In genomic region chr7:47285860-47286491, GRCh38 we compare ENCODE assay signal across 13 cellular contexts.
A peak's percentile ranks its signal among the peaks of the same experiment; 100 is the strongest.
DNase-seq lines count a peak whose midpoint lies in the region; ATAC-seq, FAIRE-seq and TF ChIP-seq lines count a peak whose summit lies in the region.
"Had no signal": no experiment of that assay in that cellular context is flagged by ENCODE, and none has a peak within 500 bp of the region (broad histone marks: within the 10 kb centered on the region; RNA-seq: fewer than 3 reads in every experiment).

No MANE protein-coding gene starts in this region.

- DNase-seq in AG10803 (ENCODE audit: low read depth) (peak; percentile 98), SK-N-SH (peak; percentile 85), fibroblast of the aortic adventitia (ENCODE audit: low read depth) (peak; percentile 19), pancreas (no peak), SW480 (ENCODE audit: low spot score) (no peak), RKO (ENCODE audit: low spot score) (no peak)
- DNase-seq in stimulated activated CD4-positive, alpha-beta T cell treated with anti-CD3 and anti-CD28 coated beads, Interleukin-4, amount 100 ng/mL, for 24 hours: no peak
- DNase-seq: activated CD4-positive, alpha-beta memory T cell treated with anti-CD3 and anti-CD28 coated beads for 36 hours; effector CD8-positive, alpha-beta T cell; NCI-H1436; stimulated activated naive CD4-positive, alpha-beta T cell treated with Interleukin-2 at 50 U/mL for 16 hours; T-cell had no signal

- H3K9ac ChIP-seq in SK-N-SH: no peak overlapping the region

- peak in 3 of 4 donors; percentile 27 to 38 (median 36) for ATAC-seq in pancreas
- ATAC-seq in GM18517 (IDR thresholded peaks at IDR 0.05; ENCODE audit: unreplicated experiment): no peak
- ATAC-seq: T-cell had no signal

- peaks cover 81 to 83% of the 10 kb centered on the region in 2 experiments for H3K36me3 ChIP-seq in SK-N-SH (replicated peaks in 1 of 2; ENCODE audit: control insufficient read depth in 1 of 2, insufficient read depth in 2 of 2, low read length in 1 of 2)
- peaks cover 0 to 82% (median 36%) of the 10 kb centered on the region in 3 donors for H3K36me3 ChIP-seq in pancreas

- H2AFZ ChIP-seq in SK-N-SH (ENCODE audit: low read depth): no peak overlapping the region

- FAIRE-seq in pancreas (lab: Jason Lieb, UNC): no peak

- peaks cover 15% of the 10 kb centered on the region for H3F3A ChIP-seq in SK-N-SH (replicated peaks; ENCODE audit: insufficient read depth)

- CTCF ChIA-PET in SK-N-SH (lab: Yijun Ruan, JAX): interaction anchor here (1.2 to 6.0 kb wide), 4 partner anchors 20 to 533 kb away, joined by 8 to 51 read pairs (median 8); no protein-coding TSS in a partner anchor

- WGBS in SK-N-SH (ENCODE audit: low lambda C conversion rate): 35% methylated on average over 9 of the region's 9 CpGs
- WGBS in pancreas, 2 donors: 88 to 91% methylated on average over 9 of the region's 9 CpGs

- no peaks in the 10 kb centered on the region for H3K79me2 ChIP-seq in SK-N-SH (ENCODE audit: insufficient read depth)

- peak overlapping the region; percentile 3; the same call in 1 of the 2 replicates for H3K4me2 ChIP-seq in SK-N-SH

- peak; percentile 62 to 88; a peak in 3 of 4 replicates for TF ChIP-seq EP300 in SK-N-SH (IDR thresholded peaks at IDR 0.05; ENCODE audit: borderline replicate concordance in 1 of 2, low read depth in 1 of 2, low read length in 1 of 2)

- peak; percentile 76 for TF ChIP-seq CTCF in AG10803 (conservative IDR thresholded peaks at IDR 0.05; ENCODE audit: low read length)
- TF ChIP-seq CTCF in SK-N-SH (IDR thresholded peaks at IDR 0.05): peak; percentile 47
- TF ChIP-seq CTCF in fibroblast of the aortic adventitia (IDR thresholded peaks at IDR 0.05; ENCODE audit: insufficient read depth, low read length): no peak
- TF ChIP-seq CTCF in pancreas (IDR thresholded peaks at IDR 0.05): no peak

- peaks cover 4 to 20% of the 10 kb centered on the region in 2 experiments; a peak in 3 of 4 replicates for H3K4me1 ChIP-seq in SK-N-SH (ENCODE audit: control insufficient read depth in 1 of 2, insufficient read depth in 2 of 2, low read depth in 1 of 2, low read length in 1 of 2)
- no peaks in the 10 kb centered on the region for H3K4me1 ChIP-seq in pancreas

- intact Hi-C loops in pancreas (cut with DNase I): no loop called here

- POLR2A ChIA-PET in SK-N-SH (lab: Yijun Ruan, JAX): interaction anchor here (1.2 kb wide), 1 partner anchor 39 kb away, joined by 3 read pairs; no protein-coding TSS in a partner anchor

- H3K4me3 ChIP-seq in AG10803 (ENCODE audit: low read length): no peak overlapping the region
- no peak overlapping the region for H3K4me3 ChIP-seq in SK-N-SH (ENCODE audit: low read depth in 2 of 2, low read length in 1 of 2)
- no peak overlapping the region for H3K4me3 ChIP-seq in fibroblast of the aortic adventitia (ENCODE audit: low read depth, low read length)
- H3K4me3 ChIP-seq in pancreas: no peak overlapping the region

- H3K9me3 ChIP-seq in SK-N-SH (no peaks in the 10 kb centered on the region), pancreas (no peaks in the 10 kb centered on the region)

- peak; percentile 33 for TF ChIP-seq RAD21 in SK-N-SH (IDR thresholded peaks at IDR 0.05; ENCODE audit: low read length)

- no peaks in the 10 kb centered on the region for H3K9me2 ChIP-seq in SK-N-SH

- no peaks in the 10 kb centered on the region for H4K20me1 ChIP-seq in SK-N-SH (ENCODE audit: insufficient read depth)

- H3K27ac ChIP-seq in SK-N-SH (ENCODE audit: low read depth in 2 of 2, low read length in 1 of 2) (peak overlapping the region; percentile 77 to 80), pancreas (no peak overlapping the region)

- H3K27me3 ChIP-seq in SK-N-SH (ENCODE audit: insufficient read depth): no peaks in the 10 kb centered on the region
- H3K27me3 ChIP-seq in pancreas: no peaks in the 10 kb centered on the region

TF ChIP-seq in SK-N-SH, 30 proteins besides CTCF, POLR2A, EP300 and RAD21 (continues in another document):
- no peak for TF ChIP-seq ZBTB33 (IDR thresholded peaks at IDR 0.05; ENCODE audit: borderline replicate concordance, low read depth)
- TF ChIP-seq POLR2AphosphoS5 (IDR thresholded peaks at IDR 0.05; ENCODE audit: low read depth, low read length): peak; percentile 83
- no peak for TF ChIP-seq ELF1 (IDR thresholded peaks at IDR 0.05)
- TF ChIP-seq JUND (IDR thresholded peaks at IDR 0.05): no peak; the same call in 1 of the 2 replicates
- peak; percentile 67 for TF ChIP-seq PBX3 (IDR thresholded peaks at IDR 0.05)
- 0 out of 2 replicates have a peak, but pooled peaks have one; percentile 6 for TF ChIP-seq SMC3 (IDR thresholded peaks at IDR 0.05; ENCODE audit: low read depth, low read length)
- no peak for TF ChIP-seq RXRA (IDR thresholded peaks at IDR 0.05; ENCODE audit: borderline replicate concordance, low read depth)
- no peak for TF ChIP-seq YY1 (IDR thresholded peaks at IDR 0.05; ENCODE audit: low read depth)
- peak; percentile 18; the same call in 1 of the 2 replicates for TF ChIP-seq USF2 (IDR thresholded peaks at IDR 0.05; ENCODE audit: borderline replicate concordance, low read depth, low read length)
- TF ChIP-seq TEAD4 (IDR thresholded peaks at IDR 0.05; ENCODE audit: borderline replicate concordance, insufficient read depth): 0 out of 2 replicates have a peak, but pooled peaks have one; percentile 46
- peak; percentile 94; the same call in 1 of the 2 replicates for TF ChIP-seq RCOR1 (IDR thresholded peaks at IDR 0.05; ENCODE audit: low read length)
- no peak for TF ChIP-seq NRF1 (IDR thresholded peaks at IDR 0.05; ENCODE audit: low read depth, low read length)
- TF ChIP-seq RFX5 (IDR thresholded peaks at IDR 0.05; ENCODE audit: low read length): no peak
- peak; percentile 96 for TF ChIP-seq TCF12 (IDR thresholded peaks at IDR 0.05)
- peak; percentile 88 for TF ChIP-seq GATA2 (CRISPR knock-in tag; IDR thresholded peaks at IDR 0.05)
- TF ChIP-seq EZH2phosphoT487 (IDR thresholded peaks at IDR 0.05; ENCODE audit: borderline replicate concordance, low read depth): no peak
- TF ChIP-seq IRF3 (IDR thresholded peaks at IDR 0.05; ENCODE audit: low read depth, low read length): no peak
- no peak for TF ChIP-seq TAF1 (IDR thresholded peaks at IDR 0.05; ENCODE audit: borderline replicate concordance, low read depth, low read length)
- TF ChIP-seq CHD2 (IDR thresholded peaks at IDR 0.05; ENCODE audit: low read length, partially characterized antibody): peak; percentile 94
- TF ChIP-seq MXI1 (IDR thresholded peaks at IDR 0.05; ENCODE audit: low read depth, low read length): peak; percentile 96; the same call in 1 of the 2 replicates
- TF ChIP-seq SIN3A (IDR thresholded peaks at IDR 0.05; ENCODE audit: borderline replicate concordance, low read depth, low read length): peak; percentile 37; the same call in 1 of the 2 replicates
- peak; percentile 70 for TF ChIP-seq FOXJ3 (CRISPR knock-in tag; IDR thresholded peaks at IDR 0.05)
- TF ChIP-seq FOSL2 (IDR thresholded peaks at IDR 0.05; ENCODE audit: borderline replicate concordance, low read depth): no peak
- peak; percentile 93 for TF ChIP-seq MAX (IDR thresholded peaks at IDR 0.05; ENCODE audit: low read depth)

Comparison
In these comparisons a context has a peak if more than half of its experiments do, and no peak if none do; other contexts are left out.
1. DNase-seq: peak in AG10803 (single experiment), SK-N-SH (single experiment) and fibroblast of the aortic adventitia (single experiment); none in pancreas (0 of 6), SW480 (single experiment), RKO (single experiment) and stimulated activated CD4-positive, alpha-beta T cell treated with anti-CD3 and anti-CD28 coated beads, Interleukin-4, amount 100 ng/mL, for 24 hours (single experiment).
2. CTCF ChIP-seq: peak in AG10803 (single experiment) and SK-N-SH (single experiment); none in fibroblast of the aortic adventitia (single experiment) and pancreas (0 of 4).
3. H3K27ac ChIP-seq: peak in SK-N-SH (2 of 2); none in pancreas (0 of 4).